Comparison of ENCODE assay signal across 1 cellular context in the genomic region with DNA sequence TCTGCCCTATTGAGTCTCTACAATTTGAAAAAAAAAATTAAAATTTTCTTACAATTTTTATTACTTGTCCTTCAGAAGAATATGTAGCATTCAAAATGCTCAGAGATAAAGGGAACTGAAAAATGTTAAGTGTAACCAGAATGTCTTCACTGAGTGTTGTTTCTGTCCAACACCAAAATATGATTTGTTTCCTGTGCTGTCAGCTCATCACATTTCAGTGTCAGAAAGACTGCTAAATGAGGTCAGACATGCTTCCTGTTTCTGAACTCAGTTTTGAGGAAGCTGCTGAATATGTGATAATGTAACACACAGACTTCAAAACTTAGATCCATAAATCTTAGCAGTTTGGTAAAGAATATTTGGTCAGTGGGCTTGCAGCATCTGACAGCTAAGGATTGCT.
A peak's percentile ranks its signal among the peaks of the same experiment; 100 is the strongest.
TF ChIP-seq lines count a peak whose summit lies in the region.

No MANE protein-coding gene starts in this region.

TF ChIP-seq in GM12878, 131 proteins besides CTCF, POLR2A, EP300 and RAD21 (continued from another document and continues in another):
- TF ChIP-seq CEBPB (IDR thresholded peaks at IDR 0.05; ENCODE audit: borderline replicate concordance in 1 of 2, low read depth in 2 of 2, low read length in 2 of 2): no peak
- no peak; the same call in 1 of the 2 replicates for TF ChIP-seq ZBTB40 (IDR thresholded peaks at IDR 0.05; ENCODE audit: borderline replicate concordance)
- TF ChIP-seq, protein P1, sequence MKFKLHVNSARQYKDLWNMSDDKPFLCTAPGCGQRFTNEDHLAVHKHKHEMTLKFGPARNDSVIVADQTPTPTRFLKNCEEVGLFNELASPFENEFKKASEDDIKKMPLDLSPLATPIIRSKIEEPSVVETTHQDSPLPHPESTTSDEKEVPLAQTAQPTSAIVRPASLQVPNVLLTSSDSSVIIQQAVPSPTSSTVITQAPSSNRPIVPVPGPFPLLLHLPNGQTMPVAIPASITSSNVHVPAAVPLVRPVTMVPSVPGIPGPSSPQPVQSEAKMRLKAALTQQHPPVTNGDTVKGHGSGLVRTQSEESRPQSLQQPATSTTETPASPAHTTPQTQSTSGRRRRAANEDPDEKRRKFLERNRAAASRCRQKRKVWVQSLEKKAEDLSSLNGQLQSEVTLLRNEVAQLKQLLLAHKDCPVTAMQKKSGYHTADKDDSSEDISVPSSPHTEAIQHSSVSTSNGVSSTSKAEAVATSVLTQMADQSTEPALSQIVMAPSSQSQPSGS (IDR thresholded peaks at IDR 0.05; ENCODE audit: low read length): no peak
- TF ChIP-seq NR2C1 (IDR thresholded peaks at IDR 0.05): no peak
- no peak for TF ChIP-seq RBBP5 (conservative IDR thresholded peaks at IDR 0.05)
- no peak for TF ChIP-seq NR2F1 (conservative IDR thresholded peaks at IDR 0.05)
- peak; percentile 53 to 57; a peak in 2 of 4 replicates for TF ChIP-seq IKZF2 (IDR thresholded peaks at IDR 0.05)
- TF ChIP-seq MTA3 (IDR thresholded peaks at IDR 0.05; ENCODE audit: borderline replicate concordance, low read length): no peak
- TF ChIP-seq ESRRA (IDR thresholded peaks at IDR 0.05; ENCODE audit: low read length): no peak
- peak; percentile 76 for TF ChIP-seq DPF2 (IDR thresholded peaks at IDR 0.05)
- no peak for TF ChIP-seq GABPA (IDR thresholded peaks at IDR 0.05; ENCODE audit: low read depth)
- TF ChIP-seq, protein P2, sequence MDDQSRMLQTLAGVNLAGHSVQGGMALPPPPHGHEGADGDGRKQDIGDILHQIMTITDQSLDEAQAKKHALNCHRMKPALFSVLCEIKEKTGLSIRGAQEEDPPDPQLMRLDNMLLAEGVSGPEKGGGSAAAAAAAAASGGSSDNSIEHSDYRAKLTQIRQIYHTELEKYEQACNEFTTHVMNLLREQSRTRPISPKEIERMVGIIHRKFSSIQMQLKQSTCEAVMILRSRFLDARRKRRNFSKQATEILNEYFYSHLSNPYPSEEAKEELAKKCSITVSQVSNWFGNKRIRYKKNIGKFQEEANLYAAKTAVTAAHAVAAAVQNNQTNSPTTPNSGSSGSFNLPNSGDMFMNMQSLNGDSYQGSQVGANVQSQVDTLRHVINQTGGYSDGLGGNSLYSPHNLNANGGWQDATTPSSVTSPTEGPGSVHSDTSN (IDR thresholded peaks at IDR 0.05; ENCODE audit: insufficient replicate concordance, low read depth, low read length): peak; percentile 61
- no peak for TF ChIP-seq MXI1 (IDR thresholded peaks at IDR 0.05; ENCODE audit: low read depth, low read length)
- peak; percentile 74; the same call in 1 of the 2 replicates for TF ChIP-seq SPI1 (IDR thresholded peaks at IDR 0.05; ENCODE audit: borderline replicate concordance, insufficient read depth, low read depth, low read length)
- TF ChIP-seq ZNF207 (IDR thresholded peaks at IDR 0.05; ENCODE audit: borderline replicate concordance): no peak
- TF ChIP-seq CBX3 (IDR thresholded peaks at IDR 0.05; ENCODE audit: borderline replicate concordance, low read depth): no peak
- TF ChIP-seq SKIL (IDR thresholded peaks at IDR 0.05; ENCODE audit: low read depth, poor library complexity, severe bottlenecking): peak; percentile 35
- TF ChIP-seq ZNF24 (IDR thresholded peaks at IDR 0.05): no peak
- peak; percentile 73; the same call in 1 of the 2 replicates for TF ChIP-seq BACH1 (IDR thresholded peaks at IDR 0.05; ENCODE audit: borderline replicate concordance)
- TF ChIP-seq STAT1 (conservative IDR thresholded peaks at IDR 0.05): no peak
- TF ChIP-seq RAD51 (IDR thresholded peaks at IDR 0.05): no peak
- no peak for TF ChIP-seq NKRF (conservative IDR thresholded peaks at IDR 0.05)
- TF ChIP-seq NFYA (IDR thresholded peaks at IDR 0.05; ENCODE audit: borderline replicate concordance, low read depth, low read length): no peak
- no peak for TF ChIP-seq ZZZ3 (IDR thresholded peaks at IDR 0.05; ENCODE audit: control insufficient read depth, insufficient read length, low read depth)
- no peak; the same call in 1 of the 2 replicates for TF ChIP-seq SMARCA5 (IDR thresholded peaks at IDR 0.05)
- TF ChIP-seq LARP7 (IDR thresholded peaks at IDR 0.05): no peak
- no peak for TF ChIP-seq REST (IDR thresholded peaks at IDR 0.05; ENCODE audit: low read depth, low read length)
- no peak for TF ChIP-seq USF1 (IDR thresholded peaks at IDR 0.05; ENCODE audit: borderline replicate concordance, extremely low read length, insufficient read depth, low read depth, low read length)
- TF ChIP-seq, protein P3, sequence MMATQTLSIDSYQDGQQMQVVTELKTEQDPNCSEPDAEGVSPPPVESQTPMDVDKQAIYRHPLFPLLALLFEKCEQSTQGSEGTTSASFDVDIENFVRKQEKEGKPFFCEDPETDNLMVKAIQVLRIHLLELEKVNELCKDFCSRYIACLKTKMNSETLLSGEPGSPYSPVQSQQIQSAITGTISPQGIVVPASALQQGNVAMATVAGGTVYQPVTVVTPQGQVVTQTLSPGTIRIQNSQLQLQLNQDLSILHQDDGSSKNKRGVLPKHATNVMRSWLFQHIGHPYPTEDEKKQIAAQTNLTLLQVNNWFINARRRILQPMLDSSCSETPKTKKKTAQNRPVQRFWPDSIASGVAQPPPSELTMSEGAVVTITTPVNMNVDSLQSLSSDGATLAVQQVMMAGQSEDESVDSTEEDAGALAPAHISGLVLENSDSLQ (IDR thresholded peaks at IDR 0.05): peak; percentile 89
- TF ChIP-seq MLLT1 (IDR thresholded peaks at IDR 0.05): no peak
- no peak for TF ChIP-seq ZBED1 (IDR thresholded peaks at IDR 0.05; ENCODE audit: borderline replicate concordance)
- TF ChIP-seq CREB1 (IDR thresholded peaks at IDR 0.05; ENCODE audit: low read depth): peak; percentile 54; the same call in 1 of the 2 replicates
- TF ChIP-seq CHD2 (IDR thresholded peaks at IDR 0.05; ENCODE audit: borderline replicate concordance, low read depth, low read length): no peak
- no peak for TF ChIP-seq YBX1 (IDR thresholded peaks at IDR 0.05)
- TF ChIP-seq, protein P4, sequence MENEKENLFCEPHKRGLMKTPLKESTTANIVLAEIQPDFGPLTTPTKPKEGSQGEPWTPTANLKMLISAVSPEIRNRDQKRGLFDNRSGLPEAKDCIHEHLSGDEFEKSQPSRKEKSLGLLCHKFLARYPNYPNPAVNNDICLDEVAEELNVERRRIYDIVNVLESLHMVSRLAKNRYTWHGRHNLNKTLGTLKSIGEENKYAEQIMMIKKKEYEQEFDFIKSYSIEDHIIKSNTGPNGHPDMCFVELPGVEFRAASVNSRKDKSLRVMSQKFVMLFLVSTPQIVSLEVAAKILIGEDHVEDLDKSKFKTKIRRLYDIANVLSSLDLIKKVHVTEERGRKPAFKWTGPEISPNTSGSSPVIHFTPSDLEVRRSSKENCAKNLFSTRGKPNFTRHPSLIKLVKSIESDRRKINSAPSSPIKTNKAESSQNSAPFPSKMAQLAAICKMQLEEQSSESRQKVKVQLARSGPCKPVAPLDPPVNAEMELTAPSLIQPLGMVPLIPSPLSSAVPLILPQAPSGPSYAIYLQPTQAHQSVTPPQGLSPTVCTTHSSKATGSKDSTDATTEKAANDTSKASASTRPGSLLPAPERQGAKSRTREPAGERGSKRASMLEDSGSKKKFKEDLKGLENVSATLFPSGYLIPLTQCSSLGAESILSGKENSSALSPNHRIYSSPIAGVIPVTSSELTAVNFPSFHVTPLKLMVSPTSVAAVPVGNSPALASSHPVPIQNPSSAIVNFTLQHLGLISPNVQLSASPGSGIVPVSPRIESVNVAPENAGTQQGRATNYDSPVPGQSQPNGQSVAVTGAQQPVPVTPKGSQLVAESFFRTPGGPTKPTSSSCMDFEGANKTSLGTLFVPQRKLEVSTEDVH (IDR thresholded peaks at IDR 0.05; ENCODE audit: low read depth, partially characterized antibody): no peak
- TF ChIP-seq SREBF1 (IDR thresholded peaks at IDR 0.05; ENCODE audit: low read length): no peak
- TF ChIP-seq NFIC (IDR thresholded peaks at IDR 0.05; ENCODE audit: low read depth, low read length): no peak
